24 cellular contexts compared by ENCODE assay signal in the genomic region with DNA sequence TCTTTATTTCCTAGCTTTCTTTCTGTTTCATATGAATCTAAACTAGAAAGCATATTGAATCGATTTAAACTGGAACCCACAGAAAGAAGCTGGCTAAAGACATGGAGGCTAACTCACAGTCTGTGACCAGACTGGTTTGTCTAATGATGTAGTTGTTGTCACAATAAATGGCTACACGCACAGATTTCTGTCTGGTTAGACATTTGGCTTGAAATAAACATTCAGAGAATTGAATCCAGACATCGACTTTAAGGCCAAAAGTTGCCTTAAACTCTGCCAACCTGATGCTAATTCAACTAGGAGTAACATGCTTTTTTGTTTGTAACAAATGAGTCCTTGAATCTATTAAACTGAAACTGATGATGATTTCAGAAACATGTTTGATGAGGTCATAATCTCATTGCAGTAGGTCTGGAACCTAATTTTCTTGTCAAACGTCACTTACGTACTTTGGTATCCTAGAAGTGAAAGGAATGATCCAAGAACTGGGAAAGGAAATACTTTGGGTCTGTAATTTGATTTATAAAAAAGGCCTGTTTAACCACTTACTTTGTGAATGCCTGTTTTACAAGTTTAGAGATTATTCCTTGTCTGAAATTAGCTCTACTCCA.
DNase-seq lines count a peak whose midpoint lies in the region; ATAC-seq and TF ChIP-seq lines count a peak whose summit lies in the region.
"Had no signal": no experiment of that assay in that cellular context is flagged by ENCODE, and none has a peak within 500 bp of the region (broad histone marks: within the 10 kb centered on the region; RNA-seq: fewer than 3 reads in every experiment).

No MANE protein-coding gene starts in this region.

- peaks cover 2 to 14% of the 10 kb centered on the region in 2 donors for H3K9me3 Mint-ChIP-seq in activated naive CD4-positive, alpha-beta T cell treated with anti-CD3 and anti-CD28 coated beads, Interleukin-2, amount 50 U/mL, for 72 hours
- H3K9me3 Mint-ChIP-seq: activated naive CD8-positive, alpha-beta T cell treated with anti-CD3 and anti-CD28 coated beads, Interleukin-2, amount 50 U/mL, for 24 hours; stimulated activated naive CD8-positive, alpha-beta T cell treated with anti-CD3 and anti-CD28 coated beads, Interleukin-15, Interleukin-2, amounts not matched to agents 100 ng/mL and 50 ng/mL, for 24 hours had no signal

- no peaks in the 10 kb centered on the region for H3K36me3 Mint-ChIP-seq in activated naive CD4-positive, alpha-beta T cell treated with anti-CD3 and anti-CD28 coated beads, Interleukin-2, amount 50 U/mL, for 72 hours

- H3K9me3 ChIP-seq in SK-N-MC (ENCODE audit: low read depth, low read length) = no peaks in the 10 kb centered on the region
- H3K9me3 ChIP-seq: mucosa of descending colon, neutrophil, right atrium auricular region, SJCRH30 had no signal

- H3K4me3 ChIP-seq in BJ (ENCODE audit: low read depth, low read length) = no peak overlapping the region
- H3K4me3 ChIP-seq in SK-N-MC = 0 out of 2 replicates have a peak overlapping the region, but pooled peaks have one; percentile 15
- H3K4me3 ChIP-seq: mucosa of descending colon, right atrium auricular region, SJCRH30 had no signal

- DNase-seq in BJ (ENCODE audit: low read depth) (peak; percentile 26), SK-N-MC (ENCODE audit: low read depth, low spot score) (no peak), fibroblast of gingiva (ENCODE audit: low read depth) (peak; percentile 83), pons (ENCODE audit: low spot score) (peak; percentile 68), NCI-H82 (lab: John Stamatoyannopoulos, UW) (no peak), putamen (ENCODE audit: low spot score) (no peak)
- DNase-seq in stimulated activated CD4-positive, alpha-beta T cell treated with anti-CD3 and anti-CD28 coated beads, Interleukin-12 subunit alpha, Interleukin-12 subunit beta, amount 100 ng/mL, for 4 hours = no peak
- no peak for DNase-seq in activated naive CD4-positive, alpha-beta T cell treated with anti-CD3 and anti-CD28 coated beads, Interleukin-2, amount 50 U/mL, for 72 hours (ENCODE audit: low spot score in 2 of 2)
- DNase-seq: activated naive CD8-positive, alpha-beta T cell treated with anti-CD3 and anti-CD28 coated beads, Interleukin-2, amount 50 U/mL, for 24 hours; Calu3; effector memory CD4-positive, alpha-beta T cell; GDM1; hypothalamus; kidney glomerular epithelial cell; mucosa of descending colon; NCI-H526 treated with DMSO at 0.1 percent for 48 hours; PC-3; SJCRH30; T-helper 9 cell had no signal

- H3K27ac Mint-ChIP-seq in activated naive CD4-positive, alpha-beta T cell treated with anti-CD3 and anti-CD28 coated beads, Interleukin-2, amount 50 U/mL, for 72 hours = no peak overlapping the region
- H3K27ac Mint-ChIP-seq: activated naive CD8-positive, alpha-beta T cell treated with anti-CD3 and anti-CD28 coated beads, Interleukin-2, amount 50 U/mL, for 24 hours; B cell; stimulated activated naive CD8-positive, alpha-beta T cell treated with anti-CD3 and anti-CD28 coated beads, Interleukin-15, Interleukin-2, amounts not matched to agents 100 ng/mL and 50 ng/mL, for 24 hours had no signal

- H3K27me3 ChIP-seq in BJ (ENCODE audit: control insufficient read depth, insufficient read depth, low read length) = no peaks in the 10 kb centered on the region
- H3K27me3 ChIP-seq: neutrophil, right atrium auricular region, SJCRH30 had no signal

- H3K27ac ChIP-seq in SK-N-MC = peak overlapping the region; percentile 67
- H3K27ac ChIP-seq: neutrophil, right atrium auricular region, SJCRH30 had no signal

- no peak for TF ChIP-seq CTCF in BJ (IDR thresholded peaks at IDR 0.05; ENCODE audit: insufficient read depth, low read depth, low read length)

- POLR2A ChIA-PET in BJ (lab: Charles Lee) = no interaction called here

- ATAC-seq in activated naive CD4-positive, alpha-beta T cell treated with anti-CD3 and anti-CD28 coated beads, Interleukin-2, amount 50 U/mL, for 72 hours = no peak
- ATAC-seq: activated CD4-positive, CD25-positive, alpha-beta regulatory T cell treated with anti-CD3 and anti-CD28 coated beads, Interleukin-2, amount 50 U/mL, for 24 hours; activated naive CD8-positive, alpha-beta T cell treated with anti-CD3 and anti-CD28 coated beads, Interleukin-2, amount 50 U/mL, for 24 hours; mucosa of descending colon; PC-3 had no signal

- CTCF ChIA-PET in BJ (lab: Yijun Ruan, JAX) = no interaction called here

- H3K9ac ChIP-seq in SK-N-MC (ENCODE audit: insufficient read length) = no peak overlapping the region

- H3K36me3 ChIP-seq in BJ (ENCODE audit: control insufficient read depth, insufficient read depth, low read length) (no peaks in the 10 kb centered on the region), SK-N-MC (ENCODE audit: insufficient read depth, low read length) (no peaks in the 10 kb centered on the region)
- H3K36me3 ChIP-seq: neutrophil, right atrium auricular region, SJCRH30 had no signal

Comparison
In these comparisons a context has a peak if more than half of its experiments do, and no peak if none do; other contexts are left out.
1. DNase-seq: peak in BJ (single experiment), fibroblast of gingiva (single experiment) and pons (single experiment); none in SK-N-MC (single experiment), stimulated activated CD4-positive, alpha-beta T cell treated with anti-CD3 and anti-CD28 coated beads, Interleukin-12 subunit alpha, Interleukin-12 subunit beta, amount 100 ng/mL, for 4 hours (single experiment), NCI-H82 (single experiment), putamen (single experiment) and activated naive CD4-positive, alpha-beta T cell treated with anti-CD3 and anti-CD28 coated beads, Interleukin-2, amount 50 U/mL, for 72 hours (0 of 2).